ENCODE assay signal across 10 cellular contexts in the genomic region with DNA sequence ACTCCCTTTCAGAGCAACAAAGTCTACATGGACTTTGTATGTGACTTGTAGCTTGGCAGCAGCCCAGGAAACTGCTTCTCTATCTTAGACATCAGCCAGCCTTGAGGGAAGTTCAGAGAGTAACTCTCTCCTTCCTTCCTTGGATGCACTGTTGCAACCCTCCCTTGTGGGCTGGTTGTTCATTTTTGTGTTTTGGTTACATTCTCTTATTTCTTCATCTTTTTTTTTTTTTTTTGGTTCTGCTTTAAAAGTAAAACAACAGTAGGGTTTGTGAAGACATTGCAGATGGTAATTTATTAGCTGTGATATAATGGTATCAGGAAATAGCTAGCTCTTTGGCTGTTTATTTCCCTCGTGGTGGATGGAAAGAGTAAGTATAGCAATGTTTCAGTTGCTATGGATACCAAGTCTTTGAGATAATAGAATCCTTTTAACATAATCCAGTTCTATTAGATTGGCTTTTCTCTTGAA.
DNase-seq lines count a peak whose midpoint lies in the region; ATAC-seq and TF ChIP-seq lines count a peak whose summit lies in the region.
"Had no signal": no experiment of that assay in that cellular context is flagged by ENCODE, and none has a peak within 500 bp of the region (broad histone marks: within the 10 kb centered on the region; RNA-seq: fewer than 3 reads in every experiment).

No MANE protein-coding gene starts in this region.

- H3K9me3 Mint-ChIP-seq in Calu3 (ENCODE audit: low read depth, unreplicated experiment) (no peaks in the 10 kb centered on the region), GM23338 (no peaks in the 10 kb centered on the region)

- no peak overlapping the region for H3K4me3 Mint-ChIP-seq in Calu3 (ENCODE audit: low read depth, unreplicated experiment)
- H3K4me3 Mint-ChIP-seq in GM23338: no peak overlapping the region

- no peaks in the 10 kb centered on the region for H4K20me1 ChIP-seq in GM23338 (replicated peaks; ENCODE audit: insufficient read depth)

- no peak overlapping the region for H3K4me3 ChIP-seq in GM23338

- H3K27ac ChIP-seq in GM23338 (ENCODE audit: low read depth): no peak overlapping the region

- no peaks in the 10 kb centered on the region for H3F3A ChIP-seq in GM23338 (replicated peaks; ENCODE audit: low read depth)

- no peaks in the 10 kb centered on the region for H3K27me3 ChIP-seq in GM23338 (ENCODE audit: insufficient read depth)

- peaks cover 13% of the 10 kb centered on the region for H3K4me1 Mint-ChIP-seq in Calu3 (ENCODE audit: low read depth, unreplicated experiment)
- no peaks in the 10 kb centered on the region for H3K4me1 Mint-ChIP-seq in GM23338

- H3K9me2 ChIP-seq in GM23338 (ENCODE audit: insufficient read depth): no peaks in the 10 kb centered on the region

- TF ChIP-seq CTCF in Calu3 (IDR thresholded peaks at IDR 0.05; ENCODE audit: unreplicated experiment): no peak
- no peak for TF ChIP-seq CTCF in GM23338 (conservative IDR thresholded peaks at IDR 0.05; ENCODE audit: low read depth in 2 of 2)

- intact Hi-C loops in Calu3 (cut with micrococcal nuclease; ENCODE audit: unreplicated experiment): no loop called here
- intact Hi-C loops in posterior vena cava (cut with DNase I): no loop called here

- CTCF ChIA-PET in Calu3 (lab: Charles Lee): interaction anchor here (0.6 kb wide), 1 partner anchor 97 kb away, joined by 5 read pairs; no protein-coding TSS in a partner anchor

- DNase-seq in Calu3 (no peak), RPMI7951 (ENCODE audit: low read depth) (peak; percentile 69), globus pallidus (ENCODE audit: low spot score) (peak; percentile 19), posterior vena cava (ENCODE audit: low spot score) (peak; percentile 87), GM23338 (ENCODE audit: low spot score) (no peak)
- no peak for DNase-seq in stimulated activated CD4-positive, alpha-beta T cell treated with anti-CD3 and anti-CD28 coated beads, Interleukin-4, amount 100 ng/mL, for 24 hours
- DNase-seq: amniotic stem cell, NCI-H446 treated with DMSO at 0.1 percent for 48 hours had no signal

- H3K4me2 ChIP-seq in GM23338: no peak overlapping the region

- H3K27ac Mint-ChIP-seq in Calu3 (ENCODE audit: unreplicated experiment) (peak overlapping the region; percentile 93), GM23338 (no peak overlapping the region)

- H3K27me3 Mint-ChIP-seq in Calu3 (ENCODE audit: unreplicated experiment): no peaks in the 10 kb centered on the region
- peaks cover 3% of the 10 kb centered on the region for H3K27me3 Mint-ChIP-seq in GM23338 (ENCODE audit: insufficient read depth, low read depth, poor library complexity)

- no peaks in the 10 kb centered on the region for H3K36me3 ChIP-seq in GM23338 (ENCODE audit: insufficient read depth)

- ATAC-seq in GM23338: no peak
- no peak for ATAC-seq in GM19351 (IDR thresholded peaks at IDR 0.05; ENCODE audit: unreplicated experiment)
- ATAC-seq in GM21447 (IDR thresholded peaks at IDR 0.05; ENCODE audit: unreplicated experiment): no peak

- H3K4me1 ChIP-seq in GM23338 (ENCODE audit: insufficient read depth): no peaks in the 10 kb centered on the region

- no TSS peak for BruUV-seq in Calu3 (replicated peaks; lab: Mats Ljungman, UMichigan)

- H3K36me3 Mint-ChIP-seq in Calu3 (ENCODE audit: insufficient read depth, unreplicated experiment): peaks cover 4% of the 10 kb centered on the region
- H3K36me3 Mint-ChIP-seq in GM23338 (ENCODE audit: low read depth): no peaks in the 10 kb centered on the region

- H3K79me2 ChIP-seq in GM23338 (replicated peaks; ENCODE audit: insufficient read depth): no peaks in the 10 kb centered on the region

- H2AFZ ChIP-seq in GM23338: no peak overlapping the region

TF ChIP-seq in GM23338, 12 proteins besides CTCF, POLR2A, EP300 and RAD21 (continues in another document):
- no peak for TF ChIP-seq REST (IDR thresholded peaks at IDR 0.05; ENCODE audit: unreplicated experiment)
- TF ChIP-seq POLR2AphosphoS5 (IDR thresholded peaks at IDR 0.05; ENCODE audit: low read depth): no peak
- no peak for TF ChIP-seq EZH2 (IDR thresholded peaks at IDR 0.05; ENCODE audit: low read depth, unreplicated experiment)
- no peak for TF ChIP-seq ZNF114 (CRISPR knock-in tag; IDR thresholded peaks at IDR 0.05)
- no peak for TF ChIP-seq EZH2phosphoT487 (IDR thresholded peaks at IDR 0.05; ENCODE audit: unreplicated experiment)
- no peak for TF ChIP-seq CREB1 (CRISPR knock-in tag; IDR thresholded peaks at IDR 0.05; ENCODE audit: low read depth)
- TF ChIP-seq, protein P1, sequence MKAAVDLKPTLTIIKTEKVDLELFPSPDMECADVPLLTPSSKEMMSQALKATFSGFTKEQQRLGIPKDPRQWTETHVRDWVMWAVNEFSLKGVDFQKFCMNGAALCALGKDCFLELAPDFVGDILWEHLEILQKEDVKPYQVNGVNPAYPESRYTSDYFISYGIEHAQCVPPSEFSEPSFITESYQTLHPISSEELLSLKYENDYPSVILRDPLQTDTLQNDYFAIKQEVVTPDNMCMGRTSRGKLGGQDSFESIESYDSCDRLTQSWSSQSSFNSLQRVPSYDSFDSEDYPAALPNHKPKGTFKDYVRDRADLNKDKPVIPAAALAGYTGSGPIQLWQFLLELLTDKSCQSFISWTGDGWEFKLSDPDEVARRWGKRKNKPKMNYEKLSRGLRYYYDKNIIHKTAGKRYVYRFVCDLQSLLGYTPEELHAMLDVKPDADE (IDR thresholded peaks at IDR 0.05): no peak
- TF ChIP-seq NANOG (IDR thresholded peaks at IDR 0.05; ENCODE audit: borderline replicate concordance): no peak
- TF ChIP-seq JUNB (IDR thresholded peaks at IDR 0.05; ENCODE audit: unreplicated experiment): no peak
- no peak for TF ChIP-seq STAT1 (IDR thresholded peaks at IDR 0.05; ENCODE audit: unreplicated experiment)

Comparison
In these comparisons a context has a peak if more than half of its experiments do, and no peak if none do; other contexts are left out.
1. DNase-seq: peak in RPMI7951 (single experiment), globus pallidus (single experiment) and posterior vena cava (single experiment); none in Calu3 (single experiment), GM23338 (single experiment) and stimulated activated CD4-positive, alpha-beta T cell treated with anti-CD3 and anti-CD28 coated beads, Interleukin-4, amount 100 ng/mL, for 24 hours (single experiment).